In the genomic region with DNA sequence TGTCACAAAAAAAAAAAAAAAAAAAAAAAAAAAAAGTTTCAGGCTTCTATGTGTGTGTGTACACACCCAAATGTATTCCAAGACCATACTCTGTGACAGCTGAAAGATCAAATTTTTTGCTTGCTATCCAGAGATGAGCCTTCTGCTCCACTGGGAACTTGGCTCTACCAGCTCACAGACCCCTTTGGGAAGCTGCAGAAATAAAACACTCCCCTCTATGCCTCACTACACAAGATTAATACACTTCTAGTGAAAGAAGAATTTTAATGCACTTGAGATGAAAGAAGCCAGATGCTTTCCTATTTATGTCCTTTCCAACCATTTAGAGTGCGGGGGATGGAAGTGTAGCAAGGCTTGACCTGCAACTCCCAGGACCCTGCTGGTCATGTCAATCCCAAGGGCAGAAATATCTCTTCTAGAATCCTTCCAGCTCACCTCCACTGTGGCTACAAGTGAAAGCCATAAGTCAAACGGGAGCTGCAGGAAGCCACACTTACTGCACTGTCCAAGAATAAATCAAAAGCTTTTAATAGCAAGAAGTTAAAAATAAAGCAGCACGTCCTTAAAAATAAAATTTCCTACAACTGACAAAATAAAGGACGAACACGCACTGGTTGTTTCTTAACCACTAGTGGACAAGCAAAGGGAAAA, we compare ENCODE assay signal across 9 cellular contexts. TPM values are rescaled to one million over a fixed set of nuclear protein-coding genes. Genes with fewer than 3 reads are reported as not detected.
DNase-seq lines count a peak whose midpoint lies in the region; ATAC-seq and TF ChIP-seq lines count a peak whose summit lies in the region.
"Had no signal": no experiment of that assay in that cellular context is flagged by ENCODE, and none has a peak within 500 bp of the region (broad histone marks: within the 10 kb centered on the region; RNA-seq: fewer than 3 reads in every experiment).

No MANE protein-coding gene starts in this region.

- peak overlapping the region in 4 of 11 experiments; percentile 1 to 61 (median 38); a peak in 7 of 22 replicates for H3K27ac ChIP-seq in BLaER1 treated with 17β-estradiol and CSF1 and Interleukin-3, amounts not matched to agents 10 nM and 100 nM
- H3K27ac ChIP-seq in IMR-90 (ENCODE audit: insufficient read depth, low read length) (peak overlapping the region; percentile 71; the same call in 1 of the 2 replicates), mammary epithelial cell (ENCODE audit: insufficient read depth, low read depth, low read length) (peak overlapping the region; percentile 48)

- BruUV-seq in IMR-90 (replicated peaks; lab: Mats Ljungman, UMichigan) (no TSS peak), mammary epithelial cell (replicated peaks; lab: Mats Ljungman, UMichigan) (no TSS peak)

- H3K9me1 ChIP-seq in IMR-90 (ENCODE audit: insufficient read depth, low read length) = peaks cover 7% of the 10 kb centered on the region

- no peaks in the 10 kb centered on the region for H3K27me3 ChIP-seq in BLaER1 treated with 17β-estradiol and CSF1 and Interleukin-3, amounts not matched to agents 10 nM and 100 nM
- H3K27me3 ChIP-seq in IMR-90 (ENCODE audit: control insufficient read depth, insufficient read depth, low read length) = no peaks in the 10 kb centered on the region
- no peaks in the 10 kb centered on the region for H3K27me3 ChIP-seq in mammary epithelial cell (ENCODE audit: insufficient read depth, low read length)

- no peak overlapping the region for H2AFZ ChIP-seq in IMR-90 (replicated peaks; ENCODE audit: low read length, poor library complexity)
- no peak overlapping the region for H2AFZ ChIP-seq in mammary epithelial cell (ENCODE audit: low read depth, low read length)

- 0 out of 2 replicates have a peak overlapping the region, but pooled peaks have one; percentile 14 for H2BK120ac ChIP-seq in IMR-90 (ENCODE audit: low read depth, low read length)

- H3K4me1 Mint-ChIP-seq in neural crest cell = peaks cover 12% of the 10 kb centered on the region

- no peak overlapping the region for H2BK20ac ChIP-seq in IMR-90 (ENCODE audit: low read depth, low read length)

- no peak overlapping the region for H2BK15ac ChIP-seq in IMR-90 (ENCODE audit: low read depth, low read length)

- no peak overlapping the region for H3K4me3 ChIP-seq in BLaER1 treated with 17β-estradiol and CSF1 and Interleukin-3, amounts not matched to agents 10 nM and 100 nM
- no peak overlapping the region for H3K4me3 ChIP-seq in IMR-90 (ENCODE audit: insufficient read depth, low read depth, low read length)
- no peak overlapping the region for H3K4me3 ChIP-seq in mammary epithelial cell (replicated peaks in 1 of 3; ENCODE audit: insufficient read depth in 1 of 3, low read depth in 2 of 3, low read length in 3 of 3)
- H3K4me3 ChIP-seq: mucosa of descending colon had no signal

- H3K56ac ChIP-seq in IMR-90 (ENCODE audit: extremely low read depth, insufficient read depth, low read length) = no peak overlapping the region; the same call in 1 of the 2 replicates

- H3K4me2 ChIP-seq in BLaER1 treated with 17β-estradiol and CSF1 and Interleukin-3, amounts not matched to agents 10 nM and 100 nM = peak overlapping the region; percentile 29 to 80 (median 51); a peak in 18 of 22 replicates
- H3K4me2 ChIP-seq in IMR-90 (ENCODE audit: low read depth, low read length) = no peak overlapping the region
- H3K4me2 ChIP-seq in mammary epithelial cell (ENCODE audit: insufficient read depth, low read depth, low read length) = no peak overlapping the region

- H3K23ac ChIP-seq in IMR-90 (ENCODE audit: low read depth, low read length) = peak overlapping the region; percentile 57; the same call in 1 of the 2 replicates

- no peak; the same call in 1 of the 2 replicates for ATAC-seq in IMR-90 (ENCODE audit: low read depth)

- H3K18ac ChIP-seq in IMR-90 (ENCODE audit: low read depth, low read length) = peak overlapping the region; percentile 8; the same call in 1 of the 2 replicates

- H3K14ac ChIP-seq in IMR-90 (replicated peaks; ENCODE audit: low read depth, low read length) = peak overlapping the region; percentile 53

- no peak overlapping the region for H4K91ac ChIP-seq in IMR-90 (ENCODE audit: insufficient read depth, low read depth, low read length)

- H2AK9ac ChIP-seq in IMR-90 (replicated peaks; ENCODE audit: low read depth, low read length, poor library complexity) = no peak overlapping the region

- H2AK5ac ChIP-seq in IMR-90 (ENCODE audit: low read depth, low read length) = no peak overlapping the region

- H3K27me3 Mint-ChIP-seq in neural crest cell (ENCODE audit: low read depth) = no peaks in the 10 kb centered on the region

- TF ChIP-seq RAD21 in IMR-90 (IDR thresholded peaks at IDR 0.05; ENCODE audit: low read length) = no peak

- dilution Hi-C loops in IMR-90 (cut with HindIII; ENCODE audit: low sequenced_read_pairs, unreplicated experiment) = no loop called here
- dilution Hi-C loops in mammary epithelial cell (cut with HindIII; ENCODE audit: low sequenced_read_pairs) = no loop called here

- H3K4ac ChIP-seq in IMR-90 (ENCODE audit: low read depth, low read length) = no peak overlapping the region

- peak overlapping the region in 5 of 11 experiments; percentile 7 to 49 (median 15); a peak in 5 of 22 replicates for H3K9ac ChIP-seq in BLaER1 treated with 17β-estradiol and CSF1 and Interleukin-3, amounts not matched to agents 10 nM and 100 nM
- H3K9ac ChIP-seq in IMR-90 (ENCODE audit: low read depth, low read length) (no peak overlapping the region), mammary epithelial cell (ENCODE audit: insufficient read depth, low read length) (no peak overlapping the region)

- peaks cover 0 to 79% (median 57%) of the 10 kb centered on the region in 11 experiments; a peak in 17 of 22 replicates for H4K20me1 ChIP-seq in BLaER1 treated with 17β-estradiol and CSF1 and Interleukin-3, amounts not matched to agents 10 nM and 100 nM
- H4K20me1 ChIP-seq in IMR-90 (ENCODE audit: insufficient read depth, low read length) = peaks cover 66% of the 10 kb centered on the region
- peaks cover 44% of the 10 kb centered on the region for H4K20me1 ChIP-seq in mammary epithelial cell (ENCODE audit: insufficient read depth, low read length)

- H4K5ac ChIP-seq in IMR-90 (ENCODE audit: low read depth, low read length) = peak overlapping the region; percentile 6; the same call in 1 of the 2 replicates

- intact Hi-C loops in IMR-90 (cut with micrococcal nuclease) = loop anchor here (2.0 kb wide), 1 partner anchor 36 kb away; no protein-coding TSS in a partner anchor
- intact Hi-C loops in mammary epithelial cell (cut with micrococcal nuclease) = no loop called here

- no peak overlapping the region; a peak in 1 of 4 replicates for H4K8ac ChIP-seq in IMR-90 (ENCODE audit: low read depth in 2 of 2, low read length in 2 of 2)

- no peaks in the 10 kb centered on the region for H3K9me3 Mint-ChIP-seq in neural crest cell

- peaks cover 6% of the 10 kb centered on the region for H3K36me3 Mint-ChIP-seq in neural crest cell (ENCODE audit: low read depth)

- peaks cover 11 to 50% of the 10 kb centered on the region in 2 experiments; a peak in 2 of 4 replicates for H3K79me1 ChIP-seq in IMR-90 (ENCODE audit: low read depth in 1 of 2, low read length in 2 of 2)

- in situ Hi-C loops in IMR-90 (cut with MboI; ENCODE audit: low sequenced_read_pairs) = loop anchor here (5.0 kb wide), 1 partner anchor 79 kb away; no protein-coding TSS in a partner anchor
- in situ Hi-C loops in mammary epithelial cell (cut with MboI; ENCODE audit: low sequenced_read_pairs in 2 of 2) = loop anchor here in 1 of 2 donors (25.0 kb wide), 1 partner anchor 99 kb away; no protein-coding TSS in a partner anchor

- CTCF ChIA-PET in IMR-90 (lab: Yijun Ruan, JAX) = interaction anchor here (0.9 to 1.3 kb wide), 2 partner anchors 8 to 35 kb away, joined by 4 read pairs; no protein-coding TSS in a partner anchor
- CTCF ChIA-PET in mammary epithelial cell (lab: Charles Lee; ENCODE audit: low non-redundant PET) = no interaction called here

- H3K36me3 ChIP-seq in BLaER1 treated with 17β-estradiol and CSF1 and Interleukin-3, amounts not matched to agents 10 nM and 100 nM = peaks cover 8 to 74% (median 73%) of the 10 kb centered on the region in 11 experiments; a peak in 20 of 22 replicates
- peaks cover 34% of the 10 kb centered on the region for H3K36me3 ChIP-seq in IMR-90 (ENCODE audit: control insufficient read depth, insufficient read depth, low read length)
- peaks cover 62% of the 10 kb centered on the region for H3K36me3 ChIP-seq in mammary epithelial cell (ENCODE audit: insufficient read depth, low read length)

- no CpG with 5 or more reads among the region's 5 CpGs for WGBS in IMR-90 (ENCODE audit: extremely low coverage in 2 of 2, insufficient read length in 1 of 2), 2 experiments
- 67% methylated on average over 5 of the region's 5 CpGs for WGBS in mammary epithelial cell (ENCODE audit: low coverage, missing lambda C conversion rate)

- H3K27ac Mint-ChIP-seq in neural crest cell (ENCODE audit: unreplicated experiment) = peak overlapping the region; percentile 63

- peak overlapping the region; percentile 25 for H2BK5ac ChIP-seq in IMR-90 (ENCODE audit: low read depth, low read length, poor library complexity, severe bottlenecking)

- DNase-seq in IMR-90 = no peak
- no peak for DNase-seq in mammary epithelial cell
- DNase-seq in neural crest cell (ENCODE audit: low read depth, low spot score) = no peak
- DNase-seq in stimulated activated CD4-positive, alpha-beta T cell treated with anti-CD3 and anti-CD28 coated beads, Interleukin-15, amount 100 ng/mL, for 24 hours = no peak
- no peak for DNase-seq in SIG-M5 treated with dmso at 0.1 percent for 504 hours (lab: John Stamatoyannopoulos, UW; ENCODE audit: unreplicated experiment)
- no peak for DNase-seq in stimulated activated CD4-positive, alpha-beta T cell treated with anti-CD3 and anti-CD28 coated beads, Interleukin-2, amount 100 ng/mL, for 24 hours
- DNase-seq in midbrain (lab: John Stamatoyannopoulos, UW) = no peak
- DNase-seq: mucosa of descending colon had no signal

- H3K9me3 ChIP-seq in BLaER1 treated with 17β-estradiol and CSF1 and Interleukin-3, amounts not matched to agents 10 nM and 100 nM (replicated peaks in 1 of 11) = peaks cover 0 to 10% (median 5%) of the 10 kb centered on the region in 11 experiments; a peak in 11 of 22 replicates
- H3K9me3 ChIP-seq in IMR-90 (ENCODE audit: control insufficient read depth, insufficient read depth, low read length) = no peaks in the 10 kb centered on the region
- H3K9me3 ChIP-seq in mammary epithelial cell (replicated peaks; ENCODE audit: insufficient read depth, low read length) = no peaks in the 10 kb centered on the region
- H3K9me3 ChIP-seq: mucosa of descending colon had no signal

- no peak overlapping the region for H3K4me3 Mint-ChIP-seq in neural crest cell

- peaks cover 21 to 38% (median 26%) of the 10 kb centered on the region in 10 experiments for H3K4me1 ChIP-seq in BLaER1 treated with 17β-estradiol and CSF1 and Interleukin-3, amounts not matched to agents 10 nM and 100 nM
- peaks cover 28% of the 10 kb centered on the region for H3K4me1 ChIP-seq in IMR-90 (ENCODE audit: control insufficient read depth, insufficient read depth, low read length)
- H3K4me1 ChIP-seq in mammary epithelial cell (ENCODE audit: insufficient read depth, low read length) = peaks cover 19% of the 10 kb centered on the region

- POLR2A ChIA-PET in IMR-90 (lab: Charles Lee; ENCODE audit: unreplicated experiment) = interaction anchor here (1.4 kb wide), 1 partner anchor 11 kb away, joined by 5 read pairs; no protein-coding TSS in a partner anchor

- no peak for TF ChIP-seq CTCF in IMR-90 (conservative IDR thresholded peaks at IDR 0.05; ENCODE audit: low read depth, low read length)
- no peak for TF ChIP-seq CTCF in mammary epithelial cell (conservative IDR thresholded peaks at IDR 0.05 in 1 of 2, IDR thresholded peaks at IDR 0.05 in 1 of 2; ENCODE audit: extremely low read depth in 1 of 2, insufficient read depth in 1 of 2, low read depth in 1 of 2, low read length in 2 of 2)
- TF ChIP-seq CTCF in neural crest cell (conservative IDR thresholded peaks at IDR 0.05) = no peak

- TF ChIP-seq POLR2A in IMR-90 (IDR thresholded peaks at IDR 0.05; ENCODE audit: low read depth, low read length) = no peak

- peaks cover 68% of the 10 kb centered on the region for H3K79me2 ChIP-seq in mammary epithelial cell (ENCODE audit: insufficient read depth, low read length)

RNA-seq across cellular contexts. Expression of a gene that starts 34.6 kb away (rescaled TPM):
- total RNA-seq in IMR-90 (2012; rRNA removed) = 6,979 and 8,412 TPM in 2 replicates
- polyA plus RNA-seq in IMR-90 (2012; rRNA removed) = 6,722 and 7,454 TPM in 2 replicates
- polyA plus RNA-seq in IMR-90 (2012; cell fraction: cytosol; rRNA removed) = 2,230 and 5,114 TPM in 2 replicates
- 764 and 3,092 TPM in 2 replicates for polyA plus RNA-seq in IMR-90 (2012; cell fraction: nucleus; rRNA removed; ENCODE audit: low replicate concordance)
- 1,000 to 10,000 TPM; 5,384 to 5,597 TPM for total RNA-seq in mammary epithelial cell
- polyA plus RNA-seq in mammary epithelial cell = 10,424 TPM
- polyA minus RNA-seq in mammary epithelial cell = 5,891 TPM
- 122 and 129 TPM in 2 replicates for total RNA-seq in neural crest cell

Comparison
In these comparisons a context has a peak if more than half of its experiments do, and no peak if none do; other contexts are left out.
1. H3K4me2 ChIP-seq: peak in BLaER1 treated with 17β-estradiol and CSF1 and Interleukin-3, amounts not matched to agents 10 nM and 100 nM (11 of 11); none in IMR-90 (single experiment) and mammary epithelial cell (single experiment).
2. RNA of a gene that starts 34.6 kb away (total RNA-seq): 6,979 to 8,412 TPM in IMR-90 and 5,384 to 5,597 TPM in mammary epithelial cell; 122 to 129 TPM in neural crest cell; every median in the first group is over 10 times any median in the second.